Comparison of ENCODE assay signal across 18 cellular contexts in the genomic region with DNA sequence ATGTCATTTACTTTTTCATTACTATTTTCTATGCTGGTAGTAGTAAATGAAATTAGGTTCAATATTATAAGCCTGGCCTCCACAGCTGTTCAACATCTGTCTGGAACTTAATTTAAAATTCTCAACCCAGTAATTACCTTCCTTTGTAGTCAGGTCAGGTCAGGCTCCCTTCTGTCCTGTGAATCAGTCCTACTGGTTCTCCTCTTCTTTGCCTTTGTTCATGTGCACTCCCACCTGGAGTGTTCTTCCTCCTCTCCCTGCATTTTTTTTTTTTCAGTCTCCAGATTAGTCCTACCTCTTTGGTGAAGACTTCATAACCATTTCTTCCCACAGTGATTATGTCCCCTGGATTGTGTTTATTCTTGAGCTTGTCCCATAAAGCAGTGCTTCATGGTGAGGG.
DNase-seq lines count a peak whose midpoint lies in the region; ATAC-seq and TF ChIP-seq lines count a peak whose summit lies in the region.
"Had no signal": no experiment of that assay in that cellular context is flagged by ENCODE, and none has a peak within 500 bp of the region (broad histone marks: within the 10 kb centered on the region; RNA-seq: fewer than 3 reads in every experiment).

No MANE protein-coding gene starts in this region.

- no peaks in the 10 kb centered on the region for H3K27me3 Mint-ChIP-seq in CD4-positive, alpha-beta T cell
- H3K27me3 Mint-ChIP-seq in H9 (ENCODE audit: low read depth) (no peaks in the 10 kb centered on the region), type B pancreatic cell (no peaks in the 10 kb centered on the region)
- H3K27me3 Mint-ChIP-seq in activated CD8-positive, alpha-beta memory T cell treated with anti-CD3 and anti-CD28 coated beads, Interleukin-2, amount 10 ng/mL, durations not matched to agents 7 days and 5 days = no peaks in the 10 kb centered on the region
- H3K27me3 Mint-ChIP-seq: CD4-positive, CD25-positive, alpha-beta regulatory T cell had no signal

- H3K4me1 ChIP-seq in H9 (ENCODE audit: insufficient read depth, low read length) (no peaks in the 10 kb centered on the region; the same call in 1 of the 2 replicates), iPS-18a (ENCODE audit: control insufficient read depth, low read depth, low read length) (peaks cover 6% of the 10 kb centered on the region), A673 (ENCODE audit: insufficient read depth, low read length, poor library complexity, severe bottlenecking) (no peaks in the 10 kb centered on the region)

- H3K56ac ChIP-seq in H9 (ENCODE audit: insufficient read length, low read depth, low read length) = no peak overlapping the region

- H4K8ac ChIP-seq in H9 (replicated peaks; ENCODE audit: insufficient read length, low read depth, low read length) = no peak overlapping the region

- H3K79me2 ChIP-seq in H9 (ENCODE audit: insufficient read depth, low read length) = no peaks in the 10 kb centered on the region

- no peaks in the 10 kb centered on the region for H3K9me3 ChIP-seq in CD4-positive, alpha-beta T cell (ENCODE audit: control insufficient read depth, low read length)
- H3K9me3 ChIP-seq in H9 (ENCODE audit: control insufficient read depth, low read depth, low read length) (no peaks in the 10 kb centered on the region), iPS-18a (ENCODE audit: control insufficient read depth, low read depth, low read length) (no peaks in the 10 kb centered on the region), A673 (ENCODE audit: low read depth, low read length, poor library complexity, severe bottlenecking) (no peaks in the 10 kb centered on the region)
- H3K9me3 ChIP-seq: SK-N-SH had no signal

- H3K9ac ChIP-seq in H9 (ENCODE audit: extremely low read depth, insufficient read length, low read length) (no peak overlapping the region), iPS-18a (ENCODE audit: low read length) (no peak overlapping the region)
- H3K9ac ChIP-seq: SK-N-SH had no signal

- no peak overlapping the region for H4K91ac ChIP-seq in H9 (ENCODE audit: insufficient read length, low read depth, low read length)

- no peak overlapping the region for H2BK120ac ChIP-seq in H9 (ENCODE audit: low read depth, low read length, poor library complexity, severe bottlenecking)

- no peak for DNase-seq in CD4-positive, alpha-beta T cell
- no peak for DNase-seq in H9
- peak; percentile 97 for DNase-seq in NCI-H69 (lab: John Stamatoyannopoulos, UW)
- no peak for DNase-seq in OCI-M1 (lab: John Stamatoyannopoulos, UW)
- DNase-seq in type B pancreatic cell (ENCODE audit: extremely low spot score, unreplicated experiment) = no peak
- DNase-seq in activated CD8-positive, alpha-beta memory T cell treated with anti-CD3 and anti-CD28 coated beads, Interleukin-2, amount 10 ng/mL, durations not matched to agents 7 days and 5 days = no peak
- DNase-seq in A673 (ENCODE audit: low spot score) = no peak
- DNase-seq: ACHN; CD4-positive, CD25-positive, alpha-beta regulatory T cell; GF-D8; GOT3; NCI-H1105 treated with DMSO at 0.1 percent for 48 hours; NCI-H748 treated with DMSO at 0.1 percent for 48 hours; Right ventricle myocardium superior; SK-N-SH had no signal

- H3K23ac ChIP-seq in H9 (ENCODE audit: insufficient read length, low read depth, low read length) = no peak overlapping the region

- no peak overlapping the region for H3K27ac ChIP-seq in CD4-positive, alpha-beta T cell (ENCODE audit: low read depth, low read length)
- H3K27ac ChIP-seq in H9 (ENCODE audit: insufficient read length, low read depth, low read length) (no peak overlapping the region), iPS-18a (ENCODE audit: low read length) (no peak overlapping the region), A673 (ENCODE audit: low read depth, low read length, poor library complexity, severe bottlenecking) (no peak overlapping the region)

- no peak overlapping the region for H3K4me2 ChIP-seq in H9 (ENCODE audit: insufficient read depth, insufficient read length, low read length)
- H3K4me2 ChIP-seq: SK-N-SH had no signal

- H2BK12ac ChIP-seq in H9 (ENCODE audit: insufficient read length, low read depth, low read length) = no peak overlapping the region

- H3K14ac ChIP-seq in H9 (ENCODE audit: insufficient read depth, low read length) = no peak overlapping the region

- CTCF ChIA-PET in CD4-positive, alpha-beta T cell (lab: Charles Lee) = no interaction called here
- CTCF ChIA-PET in activated CD8-positive, alpha-beta memory T cell treated with anti-CD3 and anti-CD28 coated beads, Interleukin-2, amount 10 ng/mL, durations not matched to agents 7 days and 5 days (lab: Charles Lee) = interaction anchor here (1.3 kb wide), 1 partner anchor 26 kb away, joined by 3 read pairs; no protein-coding TSS in a partner anchor
- CTCF ChIA-PET in A673 (lab: Charles Lee) = no interaction called here

- peak overlapping the region; percentile 11 for H3K4me3 ChIP-seq in iPS-18a (ENCODE audit: low read length)
- H3K4me3 ChIP-seq in A673 (ENCODE audit: low read depth, low read length, poor library complexity, severe bottlenecking) = no peak overlapping the region

- H3K36me3 ChIP-seq in iPS-18a (ENCODE audit: control insufficient read depth, low read depth, low read length) (peaks cover 52% of the 10 kb centered on the region), A673 (ENCODE audit: insufficient read depth, low read length, poor library complexity, severe bottlenecking) (peaks cover 38% of the 10 kb centered on the region)

- no peak overlapping the region for H3K4me3 Mint-ChIP-seq in CD4-positive, alpha-beta T cell
- H3K4me3 Mint-ChIP-seq in H9 (no peak overlapping the region), type B pancreatic cell (no peak overlapping the region)
- no peak overlapping the region for H3K4me3 Mint-ChIP-seq in activated CD8-positive, alpha-beta memory T cell treated with anti-CD3 and anti-CD28 coated beads, Interleukin-2, amount 10 ng/mL, durations not matched to agents 7 days and 5 days
- H3K4me3 Mint-ChIP-seq: CD4-positive, CD25-positive, alpha-beta regulatory T cell had no signal

- H3K36me3 Mint-ChIP-seq in CD4-positive, alpha-beta T cell (ENCODE audit: low read depth) = peaks cover 95% of the 10 kb centered on the region
- H3K36me3 Mint-ChIP-seq in H9 (ENCODE audit: insufficient read depth in 1 of 3, low read depth in 3 of 3) = peaks cover 3 to 30% (median 15%) of the 10 kb centered on the region in 3 experiments; a peak in 6 of 7 replicates
- H3K36me3 Mint-ChIP-seq in type B pancreatic cell = peaks cover 31% of the 10 kb centered on the region
- peaks cover 39% of the 10 kb centered on the region for H3K36me3 Mint-ChIP-seq in activated CD8-positive, alpha-beta memory T cell treated with anti-CD3 and anti-CD28 coated beads, Interleukin-2, amount 10 ng/mL, durations not matched to agents 7 days and 5 days

- no peak overlapping the region for H2AFZ ChIP-seq in H9 (ENCODE audit: low read length)

- H3K27me3 ChIP-seq in CD4-positive, alpha-beta T cell (ENCODE audit: control insufficient read depth, insufficient read depth, low read length) = no peaks in the 10 kb centered on the region
- H3K27me3 ChIP-seq in H9 (ENCODE audit: insufficient read depth, low read length) (no peaks in the 10 kb centered on the region), iPS-18a (ENCODE audit: control insufficient read depth, insufficient read depth, low read length) (no peaks in the 10 kb centered on the region), A673 (replicated peaks; ENCODE audit: insufficient read depth, low read depth, low read length, poor library complexity) (no peaks in the 10 kb centered on the region)

- no peaks in the 10 kb centered on the region for H3K4me1 Mint-ChIP-seq in CD4-positive, alpha-beta T cell (ENCODE audit: low read depth)
- H3K4me1 Mint-ChIP-seq in H9 = peaks cover 6 to 9% of the 10 kb centered on the region in 2 experiments
- peaks cover 13% of the 10 kb centered on the region for H3K4me1 Mint-ChIP-seq in type B pancreatic cell (ENCODE audit: unreplicated experiment)
- no peaks in the 10 kb centered on the region for H3K4me1 Mint-ChIP-seq in activated CD8-positive, alpha-beta memory T cell treated with anti-CD3 and anti-CD28 coated beads, Interleukin-2, amount 10 ng/mL, durations not matched to agents 7 days and 5 days

- POLR2A ChIA-PET in CD4-positive, alpha-beta T cell (lab: Charles Lee) = no interaction called here
- POLR2A ChIA-PET in A673 (lab: Charles Lee; ENCODE audit: low non-redundant PET) = no interaction called here

- no peak overlapping the region for H3K4ac ChIP-seq in H9 (ENCODE audit: low read depth, low read length)

- no peak overlapping the region for H2BK20ac ChIP-seq in H9 (ENCODE audit: low read depth, low read length, poor library complexity, severe bottlenecking)

- intact Hi-C loops in CD4-positive, alpha-beta T cell (cut with DNase I, micrococcal nuclease) = no loop called here
- intact Hi-C loops in A673 (cut with micrococcal nuclease; ENCODE audit: unreplicated experiment) = no loop called here

- no peak for ATAC-seq in CD4-positive, alpha-beta T cell (ENCODE audit: poor library complexity)
- no peak for ATAC-seq in activated CD8-positive, alpha-beta memory T cell treated with anti-CD3 and anti-CD28 coated beads, Interleukin-2, amount 10 ng/mL, durations not matched to agents 7 days and 5 days
- ATAC-seq: HepG2, Panc1 had no signal

- H3K27ac Mint-ChIP-seq in CD4-positive, alpha-beta T cell = peak overlapping the region; percentile 67
- peak overlapping the region; percentile 50 to 59 (median 54); a peak in 4 of 7 replicates for H3K27ac Mint-ChIP-seq in H9
- no peak overlapping the region for H3K27ac Mint-ChIP-seq in type B pancreatic cell
- no peak overlapping the region for H3K27ac Mint-ChIP-seq in activated CD8-positive, alpha-beta memory T cell treated with anti-CD3 and anti-CD28 coated beads, Interleukin-2, amount 10 ng/mL, durations not matched to agents 7 days and 5 days

- no peak overlapping the region for H3T11ph ChIP-seq in H9 (ENCODE audit: low read length)

- BruUV-seq in A673 (replicated peaks; lab: Mats Ljungman, UMichigan) = no TSS peak

- H3K18ac ChIP-seq in H9 (ENCODE audit: insufficient read length, low read depth, low read length) = no peak overlapping the region

- H4K20me1 ChIP-seq in H9 (ENCODE audit: control insufficient read depth, insufficient read depth, insufficient read length) = no peaks in the 10 kb centered on the region

- TF ChIP-seq CTCF in CD4-positive, alpha-beta T cell (IDR thresholded peaks at IDR 0.05) = no peak
- TF ChIP-seq CTCF in H9 (conservative IDR thresholded peaks at IDR 0.05) (no peak), type B pancreatic cell (conservative IDR thresholded peaks at IDR 0.05) (no peak), A673 (conservative IDR thresholded peaks at IDR 0.05; ENCODE audit: low read depth, low read length) (no peak)

- no peak overlapping the region for H2AK5ac ChIP-seq in H9 (ENCODE audit: insufficient read length, low read length)

- H3K23me2 ChIP-seq in H9 (ENCODE audit: insufficient read length, low read depth, low read length, poor library complexity, severe bottlenecking) = no peaks in the 10 kb centered on the region

- H3K9me3 Mint-ChIP-seq in CD4-positive, alpha-beta T cell = no peaks in the 10 kb centered on the region
- no peaks in the 10 kb centered on the region for H3K9me3 Mint-ChIP-seq in H9
- H3K9me3 Mint-ChIP-seq in type B pancreatic cell = no peaks in the 10 kb centered on the region
- no peaks in the 10 kb centered on the region for H3K9me3 Mint-ChIP-seq in activated CD8-positive, alpha-beta memory T cell treated with anti-CD3 and anti-CD28 coated beads, Interleukin-2, amount 10 ng/mL, durations not matched to agents 7 days and 5 days (ENCODE audit: low read depth)

- H3K79me1 ChIP-seq in H9 (ENCODE audit: insufficient read depth, low read depth, low read length, poor library complexity, severe bottlenecking) = no peaks in the 10 kb centered on the region

- H2BK15ac ChIP-seq in H9 (ENCODE audit: low read depth, low read length) = no peak overlapping the region

- H2BK5ac ChIP-seq in H9 (ENCODE audit: insufficient read length, low read length) = no peak overlapping the region

- no peak overlapping the region for H4K5ac ChIP-seq in H9 (ENCODE audit: insufficient read length, low read depth, low read length)

Comparison
In these comparisons a context has a peak if more than half of its experiments do, and no peak if none do; other contexts are left out.
1. H3K27ac Mint-ChIP-seq: peak in CD4-positive, alpha-beta T cell (single experiment) and H9 (3 of 3); none in type B pancreatic cell (single experiment) and activated CD8-positive, alpha-beta memory T cell treated with anti-CD3 and anti-CD28 coated beads, Interleukin-2, amount 10 ng/mL, durations not matched to agents 7 days and 5 days (single experiment).